ENCODE assay signal across 8 cellular contexts in the genomic region with DNA sequence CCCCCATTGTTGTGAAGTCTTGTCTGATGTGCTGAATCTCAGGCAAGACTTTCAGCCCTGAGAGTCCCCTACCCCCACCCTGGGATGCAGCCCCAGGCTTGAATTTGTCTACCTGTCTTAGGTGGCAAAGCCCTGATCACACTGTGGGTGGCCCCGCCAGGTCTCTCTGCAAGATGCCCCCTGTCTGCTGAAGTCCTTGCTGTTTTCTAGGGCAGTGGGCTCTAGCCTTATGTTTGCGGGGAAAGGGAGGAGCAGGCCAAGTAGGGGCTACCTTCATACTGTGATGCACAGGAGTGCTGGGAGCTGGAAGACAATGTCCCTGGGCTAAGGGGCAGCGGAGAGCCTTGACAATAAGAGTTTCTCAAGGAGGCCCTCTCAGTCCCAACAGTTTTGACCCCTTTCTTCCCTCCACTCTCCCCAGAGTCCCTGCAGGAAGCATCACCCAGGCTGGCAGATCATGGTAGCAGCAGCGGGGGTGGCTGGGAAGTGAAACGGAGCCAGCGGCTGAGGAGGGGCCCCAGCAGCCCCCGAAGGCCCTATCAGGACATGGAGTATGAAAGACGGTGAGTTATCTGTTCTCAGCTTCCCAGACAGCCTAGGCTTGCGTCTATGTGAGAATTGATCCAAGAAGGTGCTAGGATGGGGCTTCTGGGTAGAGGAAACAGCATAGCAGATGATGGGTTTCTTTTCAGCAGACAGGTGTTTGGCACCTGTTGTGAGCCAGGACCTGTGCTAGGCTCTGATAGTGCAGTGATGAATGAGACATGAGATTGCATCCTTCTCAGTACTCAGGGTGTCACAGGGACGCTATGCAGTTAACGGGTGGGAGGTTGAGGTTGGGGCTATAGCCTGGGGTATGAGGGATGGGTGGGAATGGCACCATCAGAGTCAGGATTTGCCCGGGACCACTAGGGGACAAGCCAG. TPM values are rescaled to one million over a fixed set of nuclear protein-coding genes. Genes with fewer than 3 reads are reported as not detected.
DNase-seq lines count a peak whose midpoint lies in the region; ATAC-seq, FAIRE-seq and TF ChIP-seq lines count a peak whose summit lies in the region.

No MANE protein-coding gene starts in this region.

- no peaks in the 10 kb centered on the region for H4K20me1 ChIP-seq in keratinocyte (ENCODE audit: control insufficient read depth, extremely low read depth, insufficient read depth, low read length)

- no peaks in the 10 kb centered on the region for H3K27me3 Mint-ChIP-seq in stimulated activated naive CD8-positive, alpha-beta T cell treated with anti-CD3 and anti-CD28 coated beads, Interleukin-15, Interleukin-2, amounts not matched to agents 100 ng/mL and 50 ng/mL, for 24 hours
- H3K27me3 Mint-ChIP-seq in activated naive CD8-positive, alpha-beta T cell treated with anti-CD3 and anti-CD28 coated beads, Interleukin-2, amount 50 U/mL, for 24 hours, result no peaks in the 10 kb centered on the region

- H3K9me1 ChIP-seq in keratinocyte (ENCODE audit: control insufficient read depth, extremely low read depth, insufficient read depth, low read length), result no peaks in the 10 kb centered on the region

- peak overlapping the region in 1 of 3 experiments; percentile 71 for H3K4me3 ChIP-seq in keratinocyte (ENCODE audit: control insufficient read depth in 2 of 3, extremely low read depth in 1 of 3, insufficient read depth in 2 of 3, low read depth in 1 of 3, low read length in 3 of 3)

- no peak overlapping the region for H3K27ac ChIP-seq in keratinocyte (ENCODE audit: control insufficient read depth, insufficient read depth, low read length)

- peak overlapping the region; percentile 65 for H3K27ac Mint-ChIP-seq in stimulated activated naive CD8-positive, alpha-beta T cell treated with anti-CD3 and anti-CD28 coated beads, Interleukin-15, Interleukin-2, amounts not matched to agents 100 ng/mL and 50 ng/mL, for 24 hours
- peak overlapping the region; percentile 56 for H3K27ac Mint-ChIP-seq in activated naive CD8-positive, alpha-beta T cell treated with anti-CD3 and anti-CD28 coated beads, Interleukin-2, amount 50 U/mL, for 24 hours

- H3K4me1 Mint-ChIP-seq in stimulated activated naive CD8-positive, alpha-beta T cell treated with anti-CD3 and anti-CD28 coated beads, Interleukin-15, Interleukin-2, amounts not matched to agents 100 ng/mL and 50 ng/mL, for 24 hours (ENCODE audit: low read depth), result peaks cover 33% of the 10 kb centered on the region
- H3K4me1 Mint-ChIP-seq in activated naive CD8-positive, alpha-beta T cell treated with anti-CD3 and anti-CD28 coated beads, Interleukin-2, amount 50 U/mL, for 24 hours, result peaks cover 37% of the 10 kb centered on the region

- no peaks in the 10 kb centered on the region for H3K9me3 ChIP-seq in keratinocyte (ENCODE audit: control insufficient read depth, low read depth, low read length)

- no peak for FAIRE-seq in keratinocyte (lab: Jason Lieb, UNC)

- peaks cover 0 to 3% of the 10 kb centered on the region in 2 experiments for H3K36me3 ChIP-seq in keratinocyte (ENCODE audit: control insufficient read depth in 2 of 2, extremely low read depth in 1 of 2, insufficient read depth in 2 of 2, low read length in 2 of 2)

- peaks cover 41% of the 10 kb centered on the region for H3K36me3 Mint-ChIP-seq in stimulated activated naive CD8-positive, alpha-beta T cell treated with anti-CD3 and anti-CD28 coated beads, Interleukin-15, Interleukin-2, amounts not matched to agents 100 ng/mL and 50 ng/mL, for 24 hours (ENCODE audit: low read depth)
- H3K36me3 Mint-ChIP-seq in activated naive CD8-positive, alpha-beta T cell treated with anti-CD3 and anti-CD28 coated beads, Interleukin-2, amount 50 U/mL, for 24 hours (ENCODE audit: low read depth), result peaks cover 34% of the 10 kb centered on the region

- ATAC-seq in stimulated activated naive CD8-positive, alpha-beta T cell treated with anti-CD3 and anti-CD28 coated beads, Interleukin-15, Interleukin-2, amounts not matched to agents 100 U/mL and 50 U/mL, for 24 hours, result no peak
- ATAC-seq in activated naive CD8-positive, alpha-beta T cell treated with anti-CD3 and anti-CD28 coated beads, Interleukin-2, amount 50 U/mL, for 24 hours, result no peak
- ATAC-seq in GM19467 (IDR thresholded peaks at IDR 0.05; ENCODE audit: unreplicated experiment), result no peak
- ATAC-seq in GM19023 (IDR thresholded peaks at IDR 0.05; ENCODE audit: unreplicated experiment), result no peak

- peak overlapping the region; percentile 71 for H3K4me2 ChIP-seq in keratinocyte (ENCODE audit: control insufficient read depth, extremely low read depth, insufficient read depth, low read depth, low read length)

- H3K4me1 ChIP-seq in keratinocyte (ENCODE audit: control insufficient read depth, extremely low read depth, insufficient read depth, low read length), result peaks cover 3% of the 10 kb centered on the region

- peak overlapping the region; percentile 98 for H3K4me3 Mint-ChIP-seq in stimulated activated naive CD8-positive, alpha-beta T cell treated with anti-CD3 and anti-CD28 coated beads, Interleukin-15, Interleukin-2, amounts not matched to agents 100 ng/mL and 50 ng/mL, for 24 hours
- H3K4me3 Mint-ChIP-seq in activated naive CD8-positive, alpha-beta T cell treated with anti-CD3 and anti-CD28 coated beads, Interleukin-2, amount 50 U/mL, for 24 hours, result peak overlapping the region; percentile 34

- no peaks in the 10 kb centered on the region for H3K27me3 ChIP-seq in keratinocyte (ENCODE audit: control insufficient read depth, extremely low read depth, insufficient read depth, low read length)

- TF ChIP-seq CTCF in keratinocyte (optimal IDR thresholded peaks at IDR 0.05 in 1 of 3, IDR thresholded peaks at IDR 0.05 in 1 of 3, conservative IDR thresholded peaks at IDR 0.05 in 1 of 3; ENCODE audit: extremely low read depth in 1 of 3, insufficient read depth in 2 of 3, low read length in 3 of 3), result no peak

- no peak for DNase-seq in stimulated activated naive CD8-positive, alpha-beta T cell treated with anti-CD3 and anti-CD28 coated beads, Interleukin-15, Interleukin-2, amounts not matched to agents 100 U/mL and 50 U/mL, for 24 hours
- no peak for DNase-seq in activated naive CD8-positive, alpha-beta T cell treated with anti-CD3 and anti-CD28 coated beads, Interleukin-2, amount 50 U/mL, for 24 hours
- no peak for DNase-seq in keratinocyte (ENCODE audit: low read depth, low spot score)
- DNase-seq in NCI-H345 treated with DMSO at 0.1 percent for 48 hours (lab: John Stamatoyannopoulos, UW; ENCODE audit: unreplicated experiment), result no peak
- DNase-seq in AG20443 (ENCODE audit: low spot score), result no peak

- H3K79me2 ChIP-seq in keratinocyte (ENCODE audit: control insufficient read depth, insufficient read depth, low read length), result peaks cover 60% of the 10 kb centered on the region

- no peak overlapping the region for H2AFZ ChIP-seq in keratinocyte (ENCODE audit: control insufficient read depth, low read length)

- no peaks in the 10 kb centered on the region for H3K9me3 Mint-ChIP-seq in stimulated activated naive CD8-positive, alpha-beta T cell treated with anti-CD3 and anti-CD28 coated beads, Interleukin-15, Interleukin-2, amounts not matched to agents 100 ng/mL and 50 ng/mL, for 24 hours
- H3K9me3 Mint-ChIP-seq in activated naive CD8-positive, alpha-beta T cell treated with anti-CD3 and anti-CD28 coated beads, Interleukin-2, amount 50 U/mL, for 24 hours, result no peaks in the 10 kb centered on the region

- dilution Hi-C loops in keratinocyte (cut with MboI; ENCODE audit: extremely low pct_ligation_motif_present, low sequenced_read_pairs), result no loop called here

- no peak overlapping the region for H3K9ac ChIP-seq in keratinocyte (ENCODE audit: control insufficient read depth, extremely low read depth, insufficient read depth, low read length)

RNA-seq across cellular contexts. Expression of gene RBM10, which starts 2.2 kb away (rescaled TPM):
- 10.8 to 21.5 TPM (median 10.8 TPM) in 3 replicates for polyA plus RNA-seq in keratinocyte
- 28.4 TPM for polyA plus RNA-seq in keratinocyte (2011; ENCODE audit: low read depth)
- 10.4 and 17.4 TPM in 2 replicates for polyA plus RNA-seq in keratinocyte (2011; cell fraction: cytosol; rRNA removed)
- 26.8 and 32.4 TPM in 2 replicates for polyA plus RNA-seq in keratinocyte (2011; cell fraction: nucleus; rRNA removed)
- 16.7 and 27.6 TPM in 2 replicates for polyA plus RNA-seq in keratinocyte (2012; ENCODE audit: low replicate concordance)
- polyA minus RNA-seq in keratinocyte, result 12.3 to 45.9 TPM (median 16.5 TPM) in 3 replicates
- 20.7 TPM for polyA minus RNA-seq in keratinocyte (2011; cell fraction: cytosol; rRNA and poly(A)+ RNA removed)
- polyA minus RNA-seq in keratinocyte (2011; cell fraction: nucleus; rRNA and poly(A)+ RNA removed), result 18.2 and 18.4 TPM in 2 replicates

RNA-seq across cellular contexts. Expression of gene NDUFB11, which starts 2.7 kb away (rescaled TPM):
- polyA plus RNA-seq in keratinocyte, result 39.3 to 46.3 TPM (median 41.3 TPM) in 3 replicates
- 11.5 TPM for polyA plus RNA-seq in keratinocyte (2011; ENCODE audit: low read depth)
- 44.1 and 44.7 TPM in 2 replicates for polyA plus RNA-seq in keratinocyte (2011; cell fraction: cytosol; rRNA removed)
- polyA plus RNA-seq in keratinocyte (2011; cell fraction: nucleus; rRNA removed), result 14.6 and 22.1 TPM in 2 replicates
- 37.2 and 66.2 TPM in 2 replicates for polyA plus RNA-seq in keratinocyte (2012; ENCODE audit: low replicate concordance)
- polyA minus RNA-seq in keratinocyte, result 40.0 to 53.1 TPM (median 52.1 TPM) in 3 replicates
- polyA minus RNA-seq in keratinocyte (2011; cell fraction: cytosol; rRNA and poly(A)+ RNA removed), result 61.6 TPM
- 6.6 and 8.0 TPM in 2 replicates for polyA minus RNA-seq in keratinocyte (2011; cell fraction: nucleus; rRNA and poly(A)+ RNA removed)

RNA-seq across cellular contexts. Expression of gene UBA1, which starts 46.4 kb away (rescaled TPM):
- 236 to 317 TPM (median 309 TPM) in 3 replicates for polyA plus RNA-seq in keratinocyte
- polyA plus RNA-seq in keratinocyte (2011; ENCODE audit: low read depth), result 56.8 TPM
- polyA plus RNA-seq in keratinocyte (2011; cell fraction: cytosol; rRNA removed), result 220 and 262 TPM in 2 replicates
- polyA plus RNA-seq in keratinocyte (2011; cell fraction: nucleus; rRNA removed), result 485 and 608 TPM in 2 replicates
- 213 and 310 TPM in 2 replicates for polyA plus RNA-seq in keratinocyte (2012; ENCODE audit: low replicate concordance)
- 450 to 793 TPM (median 620 TPM) in 3 replicates for polyA minus RNA-seq in keratinocyte
- polyA minus RNA-seq in keratinocyte (2011; cell fraction: cytosol; rRNA and poly(A)+ RNA removed), result 317 TPM
- 310 and 377 TPM in 2 replicates for polyA minus RNA-seq in keratinocyte (2011; cell fraction: nucleus; rRNA and poly(A)+ RNA removed)
